ENCODE assay signal across 21 cellular contexts in the genomic region with DNA sequence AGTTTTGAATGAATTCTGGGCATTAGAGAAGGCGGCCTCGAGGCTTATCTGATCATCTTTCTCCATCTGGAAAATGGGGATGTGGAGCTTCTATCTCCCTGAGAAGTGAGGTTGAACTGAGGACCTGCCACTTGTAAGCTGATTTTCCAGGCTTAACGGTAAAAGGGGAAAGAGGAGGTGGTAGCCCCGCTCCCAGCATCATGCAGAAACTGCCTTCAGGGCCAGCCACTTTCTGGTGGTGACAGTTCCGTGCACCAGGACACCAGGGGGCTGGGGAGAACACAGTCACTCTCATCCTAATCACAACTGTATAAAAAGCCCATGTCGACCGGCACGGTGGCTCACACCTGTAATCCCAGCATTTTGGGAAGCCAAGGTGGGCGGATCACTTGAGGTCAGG. TPM values are rescaled to one million over a fixed set of nuclear protein-coding genes. Genes with fewer than 3 reads are reported as not detected.
DNase-seq lines count a peak whose midpoint lies in the region; ATAC-seq and TF ChIP-seq lines count a peak whose summit lies in the region.
"Had no signal": no experiment of that assay in that cellular context is flagged by ENCODE, and none has a peak within 500 bp of the region (broad histone marks: within the 10 kb centered on the region; RNA-seq: fewer than 3 reads in every experiment).

No MANE protein-coding gene starts in this region.

- no peaks in the 10 kb centered on the region for H3K36me3 Mint-ChIP-seq in CD8-positive, alpha-beta T cell

- H3K27ac ChIP-seq in cingulate gyrus (ENCODE audit: low read depth, low read length), result peak overlapping the region; percentile 29
- H3K27ac ChIP-seq in osteoblast (ENCODE audit: low read depth, low read length), result no peak overlapping the region
- H3K27ac ChIP-seq in uterus, result peak overlapping the region; percentile 87
- no peak overlapping the region for H3K27ac ChIP-seq in CD8-positive, alpha-beta T cell (ENCODE audit: low read depth, low read length)
- H3K27ac ChIP-seq: 22Rv1, C4-2B had no signal

- H3K4me3 Mint-ChIP-seq in CD8-positive, alpha-beta T cell, result no peak overlapping the region

- no peak for TF ChIP-seq CTCF in osteoblast (IDR thresholded peaks at IDR 0.05; ENCODE audit: extremely low read depth, low read depth, low read length)
- no peak for TF ChIP-seq CTCF in uterus (IDR thresholded peaks at IDR 0.05)
- TF ChIP-seq CTCF in CD8-positive, alpha-beta T cell (IDR thresholded peaks at IDR 0.05), result no peak

- no peak for ATAC-seq in CD8-positive, alpha-beta T cell
- ATAC-seq in HG02973 (IDR thresholded peaks at IDR 0.05; ENCODE audit: unreplicated experiment), result no peak

- no peaks in the 10 kb centered on the region for H3K27me3 ChIP-seq in osteoblast (ENCODE audit: insufficient read depth, low read length)
- no peaks in the 10 kb centered on the region for H3K27me3 ChIP-seq in uterus
- H3K27me3 ChIP-seq in CD8-positive, alpha-beta T cell (ENCODE audit: insufficient read depth, low read length), result no peaks in the 10 kb centered on the region
- H3K27me3 ChIP-seq: Peyer's patch had no signal

- POLR2A ChIA-PET in CD8-positive, alpha-beta T cell (lab: Charles Lee), result no interaction called here

- no peak overlapping the region for H3K27ac Mint-ChIP-seq in CD8-positive, alpha-beta T cell

- H3K9me3 Mint-ChIP-seq in CD8-positive, alpha-beta T cell, result no peaks in the 10 kb centered on the region

- CTCF ChIA-PET in CD8-positive, alpha-beta T cell (lab: Charles Lee), result interaction anchor here (1.1 kb wide), 1 partner anchor 91 kb away, joined by 3 read pairs; no protein-coding TSS in a partner anchor

- no peak overlapping the region for H3K4me2 ChIP-seq in osteoblast (ENCODE audit: insufficient read depth, low read length)

- intact Hi-C loops in uterus (cut with DNase I; ENCODE audit: low total_unique reads), result no loop called here
- intact Hi-C loops in CD8-positive, alpha-beta T cell (cut with DNase I, micrococcal nuclease), result no loop called here

- TF ChIP-seq POLR2A in uterus (IDR thresholded peaks at IDR 0.05), result no peak

- H3K4me1 Mint-ChIP-seq in CD8-positive, alpha-beta T cell (ENCODE audit: low read depth), result no peaks in the 10 kb centered on the region

- H3K36me3 ChIP-seq in osteoblast (ENCODE audit: insufficient read depth, low read length) (peaks cover 13% of the 10 kb centered on the region), uterus (no peaks in the 10 kb centered on the region)
- no peaks in the 10 kb centered on the region for H3K36me3 ChIP-seq in CD8-positive, alpha-beta T cell (ENCODE audit: insufficient read depth, low read length)

- H3K9me3 ChIP-seq in osteoblast (ENCODE audit: low read depth, low read length) (no peaks in the 10 kb centered on the region), uterus (no peaks in the 10 kb centered on the region)
- H3K9me3 ChIP-seq in CD8-positive, alpha-beta T cell (ENCODE audit: low read length), result no peaks in the 10 kb centered on the region
- H3K9me3 ChIP-seq: Peyer's patch had no signal

- H3K4me1 ChIP-seq in osteoblast (ENCODE audit: insufficient read depth, low read length) (peaks cover 25% of the 10 kb centered on the region), uterus (peaks cover 33 to 62% of the 10 kb centered on the region in 2 donors)
- H3K4me1 ChIP-seq in CD8-positive, alpha-beta T cell (ENCODE audit: insufficient read depth, low read length), result no peaks in the 10 kb centered on the region

- peaks cover 3% of the 10 kb centered on the region for H3K27me3 Mint-ChIP-seq in CD8-positive, alpha-beta T cell (ENCODE audit: low read depth)

- peak; percentile 68 for DNase-seq in NCI-H82 (lab: John Stamatoyannopoulos, UW)
- DNase-seq in NCI-H82 treated with DMSO at 0.1 percent for 48 hours (lab: John Stamatoyannopoulos, UW; ENCODE audit: unreplicated experiment), result no peak
- DNase-seq in osteoblast (ENCODE audit: insufficient read length, low spot score, missing footprints), result peak; percentile 45
- no peak for DNase-seq in uterus
- no peak for DNase-seq in cerebellar cortex (ENCODE audit: low spot score)
- no peak for DNase-seq in CD8-positive, alpha-beta T cell
- DNase-seq: GDM1; H7; Kasumi-1; NCI-H1694 treated with DMSO at 0.1 percent for 48 hours; NCI-H510A; NK-92 treated with Interleukin-12 subunit alpha and Interleukin-12 subunit beta, amount 100 ng/mL, for 24 hours; Peyer's patch had no signal

- peaks cover 25% of the 10 kb centered on the region for H3K79me2 ChIP-seq in osteoblast (ENCODE audit: insufficient read depth, low read length)

- H4K20me1 ChIP-seq in osteoblast (ENCODE audit: insufficient read depth, low read length), result peaks cover 28% of the 10 kb centered on the region

- H3K4me3 ChIP-seq in osteoblast (ENCODE audit: insufficient read depth, low read length) (no peak overlapping the region), uterus (no peak overlapping the region)
- H3K4me3 ChIP-seq in CD8-positive, alpha-beta T cell (ENCODE audit: low read depth, low read length), result no peak overlapping the region
- H3K4me3 ChIP-seq: Peyer's patch had no signal

- H2AFZ ChIP-seq in osteoblast (ENCODE audit: low read length), result no peak overlapping the region

RNA-seq across cellular contexts. Expression of gene CPSF4L, which starts 20.9 kb away (rescaled TPM):
- total RNA-seq in osteoblast, result not detected in 2 replicates
- under 1 TPM in 1 of 4 donors, not detected in 3; 0.34 TPM for total RNA-seq in uterus
- not detected for total RNA-seq in CD8-positive, alpha-beta T cell
- total RNA-seq: Daoy, H7, MCF 10A, OCI-LY7, Peyer's patch, SK-MEL-5 had no signal

RNA-seq across cellular contexts. Expression of gene CDC42EP4, which starts 29.2 kb away (rescaled TPM):
- total RNA-seq in osteoblast (13.8 and 16.3 TPM in 2 replicates), uterus (100 to 1,000 TPM in 1 of 4 donors, 10 to 100 TPM in 3; 26.6 to 131 (median 70.7) TPM)
- total RNA-seq in CD8-positive, alpha-beta T cell, result 1 to 10 TPM; 3.5 to 4.4 TPM
- total RNA-seq: OCI-LY7 had no signal

Comparison
In these comparisons a context has a peak if more than half of its experiments do, and no peak if none do; other contexts are left out.
1. DNase-seq: peak in NCI-H82 (single experiment) and osteoblast (single experiment); none in NCI-H82 treated with DMSO at 0.1 percent for 48 hours (single experiment), uterus (0 of 2), cerebellar cortex (single experiment) and CD8-positive, alpha-beta T cell (0 of 7).
2. H3K27ac ChIP-seq: peak in cingulate gyrus (single experiment) and uterus (2 of 2); none in osteoblast (single experiment) and CD8-positive, alpha-beta T cell (single experiment).